ENCODE assay signal across 14 cellular contexts in genomic region chr2:156800065-156800556, GRCh38.
DNase-seq lines count a peak whose midpoint lies in the region; ATAC-seq and TF ChIP-seq lines count a peak whose summit lies in the region.
"Had no signal": no experiment of that assay in that cellular context is flagged by ENCODE, and none has a peak within 500 bp of the region (broad histone marks: within the 10 kb centered on the region; RNA-seq: fewer than 3 reads in every experiment).

No MANE protein-coding gene starts in this region.

- no peaks in the 10 kb centered on the region for H3K36me3 Mint-ChIP-seq in neural progenitor cell

- peaks cover 39% of the 10 kb centered on the region for H3K4me1 Mint-ChIP-seq in neural progenitor cell

- peak overlapping the region; percentile 12 for H3K4me2 ChIP-seq in neural progenitor cell

- no peak for TF ChIP-seq CTCF in neural progenitor cell (IDR thresholded peaks at IDR 0.05)

- ATAC-seq in GM18498 (IDR thresholded peaks at IDR 0.05; ENCODE audit: unreplicated experiment): peak; percentile 52
- ATAC-seq in HG02870 (IDR thresholded peaks at IDR 0.05; ENCODE audit: unreplicated experiment): peak; percentile 53
- no peak for ATAC-seq in HG02678 (IDR thresholded peaks at IDR 0.05; ENCODE audit: unreplicated experiment)
- ATAC-seq: activated CD4-positive, CD25-positive, alpha-beta regulatory T cell treated with anti-CD3 and anti-CD28 coated beads, Interleukin-2, amount 50 U/mL, for 24 hours had no signal

- no peak overlapping the region for H3K27ac Mint-ChIP-seq in neural progenitor cell
- H3K27ac Mint-ChIP-seq: activated T-cell treated with anti-CD3 and anti-CD28 coated beads, Interleukin-2, amount 50 U/mL, for 72 hours; nephron progenitor cell had no signal

- no peak overlapping the region for H3K27ac ChIP-seq in neural progenitor cell

- H3K4me3 ChIP-seq in neural progenitor cell: no peak overlapping the region

- H3F3A ChIP-seq in neural progenitor cell (ENCODE audit: low read depth): peaks cover 17% of the 10 kb centered on the region

- no peak overlapping the region for H3K4me3 Mint-ChIP-seq in neural progenitor cell
- H3K4me3 Mint-ChIP-seq: activated T-cell treated with anti-CD3 and anti-CD28 coated beads, Interleukin-2, amount 50 U/mL, for 72 hours; nephron progenitor cell had no signal

- no peaks in the 10 kb centered on the region for H3K27me3 ChIP-seq in neural progenitor cell

- H3K9ac ChIP-seq in neural progenitor cell: no peak overlapping the region

- H3K36me3 ChIP-seq in neural progenitor cell: no peaks in the 10 kb centered on the region

- peaks cover 2% of the 10 kb centered on the region for H3K9me3 Mint-ChIP-seq in neural progenitor cell
- H3K9me3 Mint-ChIP-seq: activated T-cell treated with anti-CD3 and anti-CD28 coated beads, Interleukin-2, amount 50 U/mL, for 72 hours; nephron progenitor cell had no signal

- no peaks in the 10 kb centered on the region for H3K79me2 ChIP-seq in neural progenitor cell (ENCODE audit: low read depth)

- peak; percentile 4 for DNase-seq in RPMI7951 (ENCODE audit: low read depth)
- peak; percentile 44 for DNase-seq in neural progenitor cell (ENCODE audit: low spot score)
- no peak for DNase-seq in HK-2 (ENCODE audit: unreplicated experiment)
- DNase-seq in activated T-cell treated with anti-CD3 and anti-CD28 coated beads for 4 hours: no peak
- no peak for DNase-seq in NCI-H187 treated with DMSO at 0.1 percent for 48 hours (lab: John Stamatoyannopoulos, UW)
- DNase-seq: activated T-cell treated with anti-CD3 and anti-CD28 coated beads, Interleukin-2, amount 50 U/mL, for 72 hours; glutamatergic neuron; left colon; MM.1S; nephron progenitor cell had no signal

- H3K4me1 ChIP-seq in neural progenitor cell: peaks cover 44% of the 10 kb centered on the region

- H4K20me1 ChIP-seq in neural progenitor cell (ENCODE audit: low read depth): no peaks in the 10 kb centered on the region

- no peak overlapping the region for H2AFZ ChIP-seq in neural progenitor cell (replicated peaks)

- peaks cover 5% of the 10 kb centered on the region for H3K27me3 Mint-ChIP-seq in neural progenitor cell (ENCODE audit: insufficient read depth, low read depth)

- no peaks in the 10 kb centered on the region for H3K9me3 ChIP-seq in neural progenitor cell (ENCODE audit: low read depth)

Comparison
In these comparisons a context has a peak if more than half of its experiments do, and no peak if none do; other contexts are left out.
1. DNase-seq: peak in RPMI7951 (single experiment) and neural progenitor cell (single experiment); none in HK-2 (single experiment), activated T-cell treated with anti-CD3 and anti-CD28 coated beads for 4 hours (single experiment) and NCI-H187 treated with DMSO at 0.1 percent for 48 hours (single experiment).